Comparison of ENCODE assay signal across 1 cellular context in the genomic region with DNA sequence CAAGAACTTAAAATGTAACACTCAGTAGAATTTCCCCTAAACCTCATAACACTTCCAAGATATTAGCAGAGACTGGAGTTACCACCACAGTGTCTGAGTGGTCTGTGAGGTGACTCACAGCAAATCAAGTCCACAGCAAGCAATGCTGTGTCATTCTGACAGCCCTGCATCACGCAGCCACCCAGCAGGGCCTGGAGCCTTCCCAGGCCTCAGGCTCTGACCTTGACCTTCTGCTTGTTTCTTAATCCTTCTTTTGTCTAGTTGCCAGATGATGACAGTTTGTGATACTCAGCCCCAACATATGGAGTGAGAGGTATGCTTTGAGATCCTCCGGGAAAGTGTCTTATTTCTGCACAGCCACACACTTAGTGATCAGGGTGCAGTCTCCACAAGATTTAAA.
TF ChIP-seq lines count a peak whose summit lies in the region.

No MANE protein-coding gene starts in this region.

TF ChIP-seq in HepG2, 621 proteins besides CTCF, POLR2A, EP300 and RAD21 (continued from another document and continues in another):
- TF ChIP-seq, protein P1, sequence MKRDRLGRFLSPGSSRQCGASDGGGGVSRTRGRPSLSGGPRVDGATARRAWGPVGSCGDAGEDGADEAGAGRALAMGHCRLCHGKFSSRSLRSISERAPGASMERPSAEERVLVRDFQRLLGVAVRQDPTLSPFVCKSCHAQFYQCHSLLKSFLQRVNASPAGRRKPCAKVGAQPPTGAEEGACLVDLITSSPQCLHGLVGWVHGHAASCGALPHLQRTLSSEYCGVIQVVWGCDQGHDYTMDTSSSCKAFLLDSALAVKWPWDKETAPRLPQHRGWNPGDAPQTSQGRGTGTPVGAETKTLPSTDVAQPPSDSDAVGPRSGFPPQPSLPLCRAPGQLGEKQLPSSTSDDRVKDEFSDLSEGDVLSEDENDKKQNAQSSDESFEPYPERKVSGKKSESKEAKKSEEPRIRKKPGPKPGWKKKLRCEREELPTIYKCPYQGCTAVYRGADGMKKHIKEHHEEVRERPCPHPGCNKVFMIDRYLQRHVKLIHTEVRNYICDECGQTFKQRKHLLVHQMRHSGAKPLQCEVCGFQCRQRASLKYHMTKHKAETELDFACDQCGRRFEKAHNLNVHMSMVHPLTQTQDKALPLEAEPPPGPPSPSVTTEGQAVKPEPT (CRISPR knock-in tag; IDR thresholded peaks at IDR 0.05; ENCODE audit: low read depth), result no peak
- TF ChIP-seq KDM5B (CRISPR knock-in tag; IDR thresholded peaks at IDR 0.05; ENCODE audit: borderline replicate concordance) (no peak), ZNF563 (CRISPR knock-in tag; IDR thresholded peaks at IDR 0.05) (no peak), ZBTB34 (CRISPR knock-in tag; IDR thresholded peaks at IDR 0.05) (no peak), ZGPAT (CRISPR knock-in tag; IDR thresholded peaks at IDR 0.05) (0 out of 2 replicates have a peak, but pooled peaks have one; percentile 30), ZNF354B (CRISPR knock-in tag; IDR thresholded peaks at IDR 0.05) (no peak), ZNF33B (CRISPR knock-in tag; IDR thresholded peaks at IDR 0.05) (no peak), YEATS2 (CRISPR knock-in tag; IDR thresholded peaks at IDR 0.05; ENCODE audit: borderline replicate concordance) (peak; percentile 45; the same call in 1 of the 2 replicates), ETV6 (CRISPR knock-in tag; conservative IDR thresholded peaks at IDR 0.05) (no peak), CBX5 (CRISPR knock-in tag; IDR thresholded peaks at IDR 0.05; ENCODE audit: borderline replicate concordance) (0 out of 2 replicates have a peak, but pooled peaks have one; percentile 30), TERF1 (CRISPR knock-in tag; IDR thresholded peaks at IDR 0.05) (no peak), PITX1 (CRISPR knock-in tag; IDR thresholded peaks at IDR 0.05) (0 out of 2 replicates have a peak, but pooled peaks have one; percentile 31), ZNF841 (CRISPR knock-in tag; IDR thresholded peaks at IDR 0.05; ENCODE audit: borderline replicate concordance) (no peak), EZH2 (conservative IDR thresholded peaks at IDR 0.05; ENCODE audit: low read depth, low read length) (no peak), HOXA5 (CRISPR knock-in tag; IDR thresholded peaks at IDR 0.05) (no peak), ZFP82 (CRISPR knock-in tag; IDR thresholded peaks at IDR 0.05; ENCODE audit: borderline replicate concordance) (no peak), ZFP36 (IDR thresholded peaks at IDR 0.05; ENCODE audit: borderline replicate concordance, low read depth, low read length, partially characterized antibody) (no peak), ZNF274 (CRISPR knock-in tag; IDR thresholded peaks at IDR 0.05) (no peak), ZNF674 (CRISPR knock-in tag; IDR thresholded peaks at IDR 0.05; ENCODE audit: low read depth) (no peak), NFKB2 (CRISPR knock-in tag; IDR thresholded peaks at IDR 0.05; ENCODE audit: borderline replicate concordance) (no peak), ZFX (CRISPR knock-in tag; IDR thresholded peaks at IDR 0.05; ENCODE audit: low read depth) (no peak), IKZF1 (IDR thresholded peaks at IDR 0.05) (no peak), ZSCAN21 (CRISPR knock-in tag; IDR thresholded peaks at IDR 0.05; ENCODE audit: borderline replicate concordance) (no peak), SAFB2 (CRISPR knock-in tag; IDR thresholded peaks at IDR 0.05; ENCODE audit: borderline replicate concordance, low read depth) (no peak), IRF9 (CRISPR knock-in tag; IDR thresholded peaks at IDR 0.05; ENCODE audit: borderline replicate concordance) (no peak), KDM1A (CRISPR knock-in tag; IDR thresholded peaks at IDR 0.05) (no peak), NFE2L2 (IDR thresholded peaks at IDR 0.05; ENCODE audit: low read length) (peak; percentile 91), RCOR2 (CRISPR knock-in tag; IDR thresholded peaks at IDR 0.05) (no peak), CENPBD1 (CRISPR knock-in tag; IDR thresholded peaks at IDR 0.05; ENCODE audit: borderline replicate concordance, low read depth) (no peak), KLF12 (CRISPR knock-in tag; IDR thresholded peaks at IDR 0.05; ENCODE audit: borderline replicate concordance) (no peak), ZNF260 (CRISPR knock-in tag; IDR thresholded peaks at IDR 0.05; ENCODE audit: borderline replicate concordance, low read depth) (no peak), RXRB (CRISPR knock-in tag; IDR thresholded peaks at IDR 0.05; ENCODE audit: borderline replicate concordance) (0 out of 2 replicates have a peak, but pooled peaks have one; percentile 17), FOXA3 (CRISPR knock-in tag; IDR thresholded peaks at IDR 0.05) (0 out of 2 replicates have a peak, but pooled peaks have one; percentile 12), SOX13 (IDR thresholded peaks at IDR 0.05) (no peak), SOX13 (CRISPR knock-in tag; conservative IDR thresholded peaks at IDR 0.05 in 1 of 2, IDR thresholded peaks at IDR 0.05 in 1 of 2) (peak in 1 of 2 experiments; percentile 52; a peak in 2 of 4 replicates), ZNF749 (CRISPR knock-in tag; IDR thresholded peaks at IDR 0.05; ENCODE audit: borderline replicate concordance) (no peak), ZNF280B (CRISPR knock-in tag; IDR thresholded peaks at IDR 0.05; ENCODE audit: borderline replicate concordance) (no peak), NFE2 (CRISPR knock-in tag; IDR thresholded peaks at IDR 0.05) (peak; percentile 89), ZNF484 (CRISPR knock-in tag; IDR thresholded peaks at IDR 0.05; ENCODE audit: borderline replicate concordance, low read depth) (no peak), JUN (CRISPR knock-in tag; IDR thresholded peaks at IDR 0.05) (no peak), NCOA2 (CRISPR knock-in tag; IDR thresholded peaks at IDR 0.05) (0 out of 2 replicates have a peak, but pooled peaks have one; percentile 22), PLSCR1 (CRISPR knock-in tag; IDR thresholded peaks at IDR 0.05; ENCODE audit: borderline replicate concordance) (no peak), EHMT2 (IDR thresholded peaks at IDR 0.05; ENCODE audit: borderline replicate concordance, low read depth, low read length) (no peak), ZNF777 (CRISPR knock-in tag; IDR thresholded peaks at IDR 0.05) (no peak), ZNF331 (CRISPR knock-in tag; IDR thresholded peaks at IDR 0.05) (no peak), SOX5 (CRISPR knock-in tag; IDR thresholded peaks at IDR 0.05; ENCODE audit: borderline replicate concordance) (peak; percentile 21; the same call in 1 of the 2 replicates), SOX6 (IDR thresholded peaks at IDR 0.05) (no peak), SOX6 (CRISPR knock-in tag; IDR thresholded peaks at IDR 0.05) (0 out of 2 replicates have a peak, but pooled peaks have one; percentile 24), ZNF282 (IDR thresholded peaks at IDR 0.05; ENCODE audit: partially characterized antibody) (no peak)
- TF ChIP-seq, protein P2, sequence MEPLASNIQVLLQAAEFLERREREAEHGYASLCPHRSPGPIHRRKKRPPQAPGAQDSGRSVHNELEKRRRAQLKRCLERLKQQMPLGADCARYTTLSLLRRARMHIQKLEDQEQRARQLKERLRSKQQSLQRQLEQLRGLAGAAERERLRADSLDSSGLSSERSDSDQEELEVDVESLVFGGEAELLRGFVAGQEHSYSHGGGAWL (CRISPR knock-in tag; IDR thresholded peaks at IDR 0.05), result no peak
- TF ChIP-seq, protein P3, sequence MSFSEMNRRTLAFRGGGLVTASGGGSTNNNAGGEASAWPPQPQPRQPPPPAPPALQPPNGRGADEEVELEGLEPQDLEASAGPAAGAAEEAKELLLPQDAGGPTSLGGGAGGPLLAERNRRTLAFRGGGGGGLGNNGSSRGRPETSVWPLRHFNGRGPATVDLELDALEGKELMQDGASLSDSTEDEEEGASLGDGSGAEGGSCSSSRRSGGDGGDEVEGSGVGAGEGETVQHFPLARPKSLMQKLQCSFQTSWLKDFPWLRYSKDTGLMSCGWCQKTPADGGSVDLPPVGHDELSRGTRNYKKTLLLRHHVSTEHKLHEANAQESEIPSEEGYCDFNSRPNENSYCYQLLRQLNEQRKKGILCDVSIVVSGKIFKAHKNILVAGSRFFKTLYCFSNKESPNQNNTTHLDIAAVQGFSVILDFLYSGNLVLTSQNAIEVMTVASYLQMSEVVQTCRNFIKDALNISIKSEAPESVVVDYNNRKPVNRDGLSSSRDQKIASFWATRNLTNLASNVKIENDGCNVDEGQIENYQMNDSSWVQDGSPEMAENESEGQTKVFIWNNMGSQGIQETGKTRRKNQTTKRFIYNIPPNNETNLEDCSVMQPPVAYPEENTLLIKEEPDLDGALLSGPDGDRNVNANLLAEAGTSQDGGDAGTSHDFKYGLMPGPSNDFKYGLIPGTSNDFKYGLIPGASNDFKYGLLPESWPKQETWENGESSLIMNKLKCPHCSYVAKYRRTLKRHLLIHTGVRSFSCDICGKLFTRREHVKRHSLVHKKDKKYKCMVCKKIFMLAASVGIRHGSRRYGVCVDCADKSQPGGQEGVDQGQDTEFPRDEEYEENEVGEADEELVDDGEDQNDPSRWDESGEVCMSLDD (CRISPR knock-in tag; IDR thresholded peaks at IDR 0.05; ENCODE audit: borderline replicate concordance), result no peak
- TF ChIP-seq, protein P4, sequence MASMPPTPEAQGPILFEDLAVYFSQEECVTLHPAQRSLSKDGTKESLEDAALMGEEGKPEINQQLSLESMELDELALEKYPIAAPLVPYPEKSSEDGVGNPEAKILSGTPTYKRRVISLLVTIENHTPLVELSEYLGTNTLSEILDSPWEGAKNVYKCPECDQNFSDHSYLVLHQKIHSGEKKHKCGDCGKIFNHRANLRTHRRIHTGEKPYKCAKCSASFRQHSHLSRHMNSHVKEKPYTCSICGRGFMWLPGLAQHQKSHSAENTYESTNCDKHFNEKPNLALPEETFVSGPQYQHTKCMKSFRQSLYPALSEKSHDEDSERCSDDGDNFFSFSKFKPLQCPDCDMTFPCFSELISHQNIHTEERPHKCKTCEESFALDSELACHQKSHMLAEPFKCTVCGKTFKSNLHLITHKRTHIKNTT (CRISPR knock-in tag; IDR thresholded peaks at IDR 0.05), result no peak
